ENCODE assay signal across 1 cellular context in genomic region chr5:143066556-143067281, GRCh38.
TF ChIP-seq lines count a peak whose summit lies in the region.

No MANE protein-coding gene starts in this region.

TF ChIP-seq in GM12878, 131 proteins besides CTCF, POLR2A, EP300 and RAD21 (continued from another document and continues in another):
- TF ChIP-seq PRDM15 (CRISPR knock-in tag; IDR thresholded peaks at IDR 0.05) (no peak), SMARCA5 (IDR thresholded peaks at IDR 0.05) (no peak), TARDBP (IDR thresholded peaks at IDR 0.05; ENCODE audit: borderline replicate concordance) (no peak), RAD51 (IDR thresholded peaks at IDR 0.05) (no peak), NR2F1 (conservative IDR thresholded peaks at IDR 0.05) (0 out of 2 replicates have a peak, but pooled peaks have one; percentile 43), NKRF (conservative IDR thresholded peaks at IDR 0.05) (no peak), RB1 (IDR thresholded peaks at IDR 0.05; ENCODE audit: borderline replicate concordance) (no peak), IRF5 (IDR thresholded peaks at IDR 0.05; ENCODE audit: borderline replicate concordance) (no peak), SKIL (IDR thresholded peaks at IDR 0.05; ENCODE audit: low read depth, poor library complexity, severe bottlenecking) (no peak), IKZF1 (conservative IDR thresholded peaks at IDR 0.05) (0 out of 2 replicates have a peak, but pooled peaks have one; percentile 0), IKZF2 (IDR thresholded peaks at IDR 0.05) (peak in 1 of 2 experiments; percentile 43; a peak in 3 of 4 replicates), PAX5 (IDR thresholded peaks at IDR 0.05; ENCODE audit: borderline replicate concordance, low read depth, low read length) (peak; percentile 22; the same call in 1 of the 2 replicates), TCF7 (IDR thresholded peaks at IDR 0.05; ENCODE audit: borderline replicate concordance) (no peak), JUND (IDR thresholded peaks at IDR 0.05; ENCODE audit: low read depth, low read length) (no peak), SREBF1 (IDR thresholded peaks at IDR 0.05; ENCODE audit: low read length) (no peak), HDGF (IDR thresholded peaks at IDR 0.05) (no peak), ZBTB33 (IDR thresholded peaks at IDR 0.05) (no peak), BCLAF1 (IDR thresholded peaks at IDR 0.05) (no peak), MTA3 (IDR thresholded peaks at IDR 0.05; ENCODE audit: borderline replicate concordance, low read length) (no peak; the same call in 1 of the 2 replicates), KDM1A (IDR thresholded peaks at IDR 0.05; ENCODE audit: borderline replicate concordance) (no peak), ATF7 (IDR thresholded peaks at IDR 0.05; ENCODE audit: low read depth) (no peak), HDAC2 (IDR thresholded peaks at IDR 0.05) (no peak), SMC3 (IDR thresholded peaks at IDR 0.05; ENCODE audit: borderline replicate concordance, low read length) (no peak; the same call in 1 of the 2 replicates), BCL3 (IDR thresholded peaks at IDR 0.05; ENCODE audit: borderline replicate concordance, insufficient read depth, low read depth, low read length, poor library complexity, severe bottlenecking) (peak; percentile 84), E2F8 (IDR thresholded peaks at IDR 0.05; ENCODE audit: low read depth, partially characterized antibody) (no peak), JUNB (IDR thresholded peaks at IDR 0.05) (peak; percentile 79), E4F1 (IDR thresholded peaks at IDR 0.05; ENCODE audit: borderline replicate concordance, partially characterized antibody) (no peak), FOS (IDR thresholded peaks at IDR 0.05; ENCODE audit: borderline replicate concordance, extremely low read depth, insufficient read length) (no peak), SREBF2 (IDR thresholded peaks at IDR 0.05; ENCODE audit: low read length) (no peak), PKNOX1 (IDR thresholded peaks at IDR 0.05) (no peak), ZSCAN29 (IDR thresholded peaks at IDR 0.05) (no peak), BCL11A (IDR thresholded peaks at IDR 0.05; ENCODE audit: low read depth, low read length) (no peak; the same call in 1 of the 2 replicates), BMI1 (IDR thresholded peaks at IDR 0.05; ENCODE audit: borderline replicate concordance) (no peak), CHD4 (IDR thresholded peaks at IDR 0.05) (no peak), STAT3 (IDR thresholded peaks at IDR 0.05; ENCODE audit: low read depth, low read length) (no peak), PAX8 (IDR thresholded peaks at IDR 0.05) (no peak), EZH2 (IDR thresholded peaks at IDR 0.05; ENCODE audit: borderline replicate concordance, control insufficient read depth, low read depth, low read length) (no peak), BRCA1 (IDR thresholded peaks at IDR 0.05; ENCODE audit: low read depth, low read length) (no peak)
